ENCODE assay signal across 8 cellular contexts in the genomic region with DNA sequence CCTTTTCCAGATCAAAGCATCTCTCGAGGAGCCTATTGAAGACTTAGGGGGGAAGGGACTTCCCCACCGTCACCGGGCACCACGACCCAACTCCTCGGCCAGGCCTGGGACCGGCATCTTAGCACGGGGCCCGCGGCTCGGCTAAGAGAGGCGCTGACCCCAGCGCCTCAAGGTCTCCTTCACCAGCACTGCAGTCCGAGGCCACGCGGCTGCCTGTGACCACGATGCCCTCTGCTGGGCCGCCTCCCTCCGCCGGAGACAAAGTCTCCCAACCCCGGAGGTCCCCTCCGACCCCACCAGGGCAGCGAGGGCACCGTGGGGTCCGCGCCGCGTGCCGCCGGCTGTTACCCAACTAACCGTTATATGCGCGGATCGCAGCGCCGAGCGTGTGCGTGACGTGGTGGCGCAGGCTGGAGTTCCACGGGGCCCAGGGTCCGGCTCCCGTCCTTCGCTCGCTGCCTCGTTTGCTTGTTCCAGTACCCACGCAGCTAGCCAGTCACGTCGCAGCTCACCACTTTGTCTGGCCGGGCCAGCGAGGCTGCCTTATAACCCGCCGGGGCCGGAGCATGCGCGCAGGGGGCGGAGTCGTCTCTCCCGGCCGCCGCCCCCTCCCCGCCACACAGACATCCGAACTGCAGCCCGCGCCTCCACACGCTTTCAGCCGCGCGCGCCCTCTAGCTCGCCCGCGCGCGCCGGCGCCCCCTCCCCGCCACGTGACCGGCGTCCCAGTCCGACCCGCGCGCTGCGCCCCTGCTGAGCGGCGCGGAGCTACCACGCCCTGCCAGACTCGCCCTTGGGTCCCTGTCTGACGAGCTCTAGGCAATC. TPM values are rescaled to one million over a fixed set of nuclear protein-coding genes. Genes with fewer than 3 reads are reported as not detected.
DNase-seq lines count a peak whose midpoint lies in the region; ATAC-seq and TF ChIP-seq lines count a peak whose summit lies in the region.

A gene with protein sequence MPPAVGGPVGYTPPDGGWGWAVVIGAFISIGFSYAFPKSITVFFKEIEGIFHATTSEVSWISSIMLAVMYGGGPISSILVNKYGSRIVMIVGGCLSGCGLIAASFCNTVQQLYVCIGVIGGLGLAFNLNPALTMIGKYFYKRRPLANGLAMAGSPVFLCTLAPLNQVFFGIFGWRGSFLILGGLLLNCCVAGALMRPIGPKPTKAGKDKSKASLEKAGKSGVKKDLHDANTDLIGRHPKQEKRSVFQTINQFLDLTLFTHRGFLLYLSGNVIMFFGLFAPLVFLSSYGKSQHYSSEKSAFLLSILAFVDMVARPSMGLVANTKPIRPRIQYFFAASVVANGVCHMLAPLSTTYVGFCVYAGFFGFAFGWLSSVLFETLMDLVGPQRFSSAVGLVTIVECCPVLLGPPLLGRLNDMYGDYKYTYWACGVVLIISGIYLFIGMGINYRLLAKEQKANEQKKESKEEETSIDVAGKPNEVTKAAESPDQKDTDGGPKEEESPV (minus strand): TSS at position 519 of the 825 bp plus-strand sequence. CDS start 26,888 bp downstream, outside the sequence.

- peak within 1 kb of the TSS; percentile 93 for H3K27ac ChIP-seq in coronary artery
- H3K27ac ChIP-seq in left lung = peak within 1 kb of the TSS; percentile 86

- peaks cover 53% of the 10 kb centered on the region for H3K4me1 Mint-ChIP-seq in CD14-positive monocyte
- H3K4me1 Mint-ChIP-seq in activated CD4-positive, alpha-beta T cell treated with anti-CD3 and anti-CD28 coated beads, Interleukin-2, amount 10 ng/mL, durations not matched to agents 24 days and 14 days = peaks cover 51% of the 10 kb centered on the region

- TF ChIP-seq CTCF in CD14-positive monocyte (IDR thresholded peaks at IDR 0.05) (peak; percentile 29), coronary artery (IDR thresholded peaks at IDR 0.05) (no peak), left lung (IDR thresholded peaks at IDR 0.05) (no peak)

- peak; percentile 84 for DNase-seq in CD14-positive monocyte (ENCODE audit: low spot score)
- peak; percentile 98 for DNase-seq in NCI-H526 treated with DMSO at 0.1 percent for 48 hours (lab: John Stamatoyannopoulos, UW)
- DNase-seq in activated CD4-positive, alpha-beta T cell treated with anti-CD3 and anti-CD28 coated beads, Interleukin-2, amount 10 ng/mL, durations not matched to agents 24 days and 14 days = peak; percentile 97
- DNase-seq in coronary artery (ENCODE audit: low spot score) = peak; percentile 93
- DNase-seq in left lung = peak; percentile 94 to 95
- peak; percentile 92 for DNase-seq in stimulated activated CD4-positive, alpha-beta T cell treated with anti-CD3 and anti-CD28 coated beads, Interleukin-2, amount 100 ng/mL, for 4 hours (ENCODE audit: low read depth)

- intact Hi-C loops in CD14-positive monocyte (cut with micrococcal nuclease) (loop anchor here (2.0 to 10.0 kb wide), 4 partner anchors 73 to 241 kb away; partner anchors contain the start of genes LRIG2 (in 1 of the 2) and PPM1J (in 1 of the 2)), left lung (cut with DNase I) (no loop called here)
- intact Hi-C loops in activated CD4-positive, alpha-beta T cell treated with anti-CD3 and anti-CD28 coated beads, Interleukin-2, amount 10 ng/mL, durations not matched to agents 24 days and 14 days (cut with micrococcal nuclease) = loop anchor here (2.0 to 10.0 kb wide), 10 partner anchors 75 to 1801 kb away; partner anchors contain the start of genes CAPZA1, CSDE1, CTTNBP2NL and LRIG2

- peaks cover 0 to 28% of the 10 kb centered on the region in 2 donors for H3K27me3 ChIP-seq in left lung

- H3K9me3 Mint-ChIP-seq in CD14-positive monocyte = no peaks in the 10 kb centered on the region
- H3K9me3 Mint-ChIP-seq in activated CD4-positive, alpha-beta T cell treated with anti-CD3 and anti-CD28 coated beads, Interleukin-2, amount 10 ng/mL, durations not matched to agents 24 days and 14 days = no peaks in the 10 kb centered on the region

- H3K36me3 Mint-ChIP-seq in CD14-positive monocyte = peaks cover 4 to 10% of the 10 kb centered on the region in 2 donors
- peaks cover 40% of the 10 kb centered on the region for H3K36me3 Mint-ChIP-seq in activated CD4-positive, alpha-beta T cell treated with anti-CD3 and anti-CD28 coated beads, Interleukin-2, amount 10 ng/mL, durations not matched to agents 24 days and 14 days (ENCODE audit: low read depth)

- H3K4me3 ChIP-seq in coronary artery (peak within 1 kb of the TSS; percentile 86), left lung (peak within 1 kb of the TSS; percentile 66 to 69)

- H3K36me3 ChIP-seq in left lung = no peaks in the 10 kb centered on the region

- peak within 1 kb of the TSS; percentile 97 to 100 for H3K4me3 Mint-ChIP-seq in CD14-positive monocyte
- peak within 1 kb of the TSS; percentile 88 for H3K4me3 Mint-ChIP-seq in activated CD4-positive, alpha-beta T cell treated with anti-CD3 and anti-CD28 coated beads, Interleukin-2, amount 10 ng/mL, durations not matched to agents 24 days and 14 days

- ATAC-seq in GM19372 (IDR thresholded peaks at IDR 0.05; ENCODE audit: low read depth, unreplicated experiment) (peak; percentile 69), HG03521 (IDR thresholded peaks at IDR 0.05; ENCODE audit: unreplicated experiment) (peak; percentile 72), left lung (peak; percentile 97)

- H3K27me3 Mint-ChIP-seq in CD14-positive monocyte (ENCODE audit: low read depth in 3 of 3) = peaks cover 0 to 2% (median 0%) of the 10 kb centered on the region in 3 donors
- no peaks in the 10 kb centered on the region for H3K27me3 Mint-ChIP-seq in activated CD4-positive, alpha-beta T cell treated with anti-CD3 and anti-CD28 coated beads, Interleukin-2, amount 10 ng/mL, durations not matched to agents 24 days and 14 days

- H3K9me3 ChIP-seq in left lung = no peaks in the 10 kb centered on the region

- H3K27ac Mint-ChIP-seq in CD14-positive monocyte = peak within 1 kb of the TSS; percentile 90 to 98 (median 96)
- peak within 1 kb of the TSS; percentile 100 for H3K27ac Mint-ChIP-seq in activated CD4-positive, alpha-beta T cell treated with anti-CD3 and anti-CD28 coated beads, Interleukin-2, amount 10 ng/mL, durations not matched to agents 24 days and 14 days

- H3K4me1 ChIP-seq in left lung = peaks cover 6 to 23% of the 10 kb centered on the region in 2 donors

RNA-seq across cellular contexts. Expression of the gene that starts here (rescaled TPM):
- 10 to 100 TPM; 10.3 to 13.1 TPM for polyA plus RNA-seq in CD14-positive monocyte
- 79.2 and 79.7 TPM in 2 replicates for total RNA-seq in activated CD4-positive, alpha-beta T cell treated with anti-CD3 and anti-CD28 coated beads, Interleukin-2, amount 10 ng/mL, durations not matched to agents 24 days and 14 days
- total RNA-seq in left lung = 10 to 100 TPM; 14.5 to 14.7 TPM

Comparison
In these comparisons a context has a peak if more than half of its experiments do, and no peak if none do; other contexts are left out.
1. Peak in every context shown above with its lines: DNase-seq, ATAC-seq, H3K4me3 ChIP-seq and H3K27ac ChIP-seq.
2. intact Hi-C loops: an anchor here in CD14-positive monocyte (2.0 to 10.0 kb wide) and activated CD4-positive, alpha-beta T cell treated with anti-CD3 and anti-CD28 coated beads, Interleukin-2, amount 10 ng/mL, durations not matched to agents 24 days and 14 days (2.0 to 10.0 kb wide); none called in left lung.